1 cellular context compared by ENCODE assay signal in the genomic region with DNA sequence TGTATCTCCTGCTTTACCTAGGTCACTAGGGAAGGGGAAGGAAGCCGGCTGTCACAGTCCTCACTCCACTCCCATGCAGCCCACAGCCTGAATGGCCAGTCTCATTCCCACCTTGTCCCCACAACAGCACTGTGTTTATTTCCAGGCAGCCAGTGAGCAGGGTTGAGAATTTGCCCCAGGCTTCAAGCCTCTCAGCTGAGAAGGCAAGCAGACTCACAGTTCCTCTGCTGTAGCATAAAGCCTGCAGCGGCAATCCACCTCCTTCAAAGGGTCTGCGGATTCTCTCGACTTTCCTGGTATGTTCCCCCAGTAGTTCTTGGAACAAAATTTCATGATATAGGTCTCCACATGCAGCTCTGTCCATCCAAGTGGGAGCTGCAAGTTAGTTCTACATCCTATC.
TF ChIP-seq lines count a peak whose summit lies in the region.

No MANE protein-coding gene starts in this region.

TF ChIP-seq in WTC11, 78 proteins besides CTCF, POLR2A, EP300 and RAD21 (continued from another document):
- TF ChIP-seq, protein P1, sequence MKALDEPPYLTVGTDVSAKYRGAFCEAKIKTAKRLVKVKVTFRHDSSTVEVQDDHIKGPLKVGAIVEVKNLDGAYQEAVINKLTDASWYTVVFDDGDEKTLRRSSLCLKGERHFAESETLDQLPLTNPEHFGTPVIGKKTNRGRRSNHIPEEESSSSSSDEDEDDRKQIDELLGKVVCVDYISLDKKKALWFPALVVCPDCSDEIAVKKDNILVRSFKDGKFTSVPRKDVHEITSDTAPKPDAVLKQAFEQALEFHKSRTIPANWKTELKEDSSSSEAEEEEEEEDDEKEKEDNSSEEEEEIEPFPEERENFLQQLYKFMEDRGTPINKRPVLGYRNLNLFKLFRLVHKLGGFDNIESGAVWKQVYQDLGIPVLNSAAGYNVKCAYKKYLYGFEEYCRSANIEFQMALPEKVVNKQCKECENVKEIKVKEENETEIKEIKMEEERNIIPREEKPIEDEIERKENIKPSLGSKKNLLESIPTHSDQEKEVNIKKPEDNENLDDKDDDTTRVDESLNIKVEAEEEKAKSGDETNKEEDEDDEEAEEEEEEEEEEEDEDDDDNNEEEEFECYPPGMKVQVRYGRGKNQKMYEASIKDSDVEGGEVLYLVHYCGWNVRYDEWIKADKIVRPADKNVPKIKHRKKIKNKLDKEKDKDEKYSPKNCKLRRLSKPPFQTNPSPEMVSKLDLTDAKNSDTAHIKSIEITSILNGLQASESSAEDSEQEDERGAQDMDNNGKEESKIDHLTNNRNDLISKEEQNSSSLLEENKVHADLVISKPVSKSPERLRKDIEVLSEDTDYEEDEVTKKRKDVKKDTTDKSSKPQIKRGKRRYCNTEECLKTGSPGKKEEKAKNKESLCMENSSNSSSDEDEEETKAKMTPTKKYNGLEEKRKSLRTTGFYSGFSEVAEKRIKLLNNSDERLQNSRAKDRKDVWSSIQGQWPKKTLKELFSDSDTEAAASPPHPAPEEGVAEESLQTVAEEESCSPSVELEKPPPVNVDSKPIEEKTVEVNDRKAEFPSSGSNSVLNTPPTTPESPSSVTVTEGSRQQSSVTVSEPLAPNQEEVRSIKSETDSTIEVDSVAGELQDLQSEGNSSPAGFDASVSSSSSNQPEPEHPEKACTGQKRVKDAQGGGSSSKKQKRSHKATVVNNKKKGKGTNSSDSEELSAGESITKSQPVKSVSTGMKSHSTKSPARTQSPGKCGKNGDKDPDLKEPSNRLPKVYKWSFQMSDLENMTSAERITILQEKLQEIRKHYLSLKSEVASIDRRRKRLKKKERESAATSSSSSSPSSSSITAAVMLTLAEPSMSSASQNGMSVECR (CRISPR knock-in tag; IDR thresholded peaks at IDR 0.05; ENCODE audit: borderline replicate concordance): no peak
- TF ChIP-seq, protein P2, sequence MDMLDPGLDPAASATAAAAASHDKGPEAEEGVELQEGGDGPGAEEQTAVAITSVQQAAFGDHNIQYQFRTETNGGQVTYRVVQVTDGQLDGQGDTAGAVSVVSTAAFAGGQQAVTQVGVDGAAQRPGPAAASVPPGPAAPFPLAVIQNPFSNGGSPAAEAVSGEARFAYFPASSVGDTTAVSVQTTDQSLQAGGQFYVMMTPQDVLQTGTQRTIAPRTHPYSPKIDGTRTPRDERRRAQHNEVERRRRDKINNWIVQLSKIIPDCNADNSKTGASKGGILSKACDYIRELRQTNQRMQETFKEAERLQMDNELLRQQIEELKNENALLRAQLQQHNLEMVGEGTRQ (CRISPR knock-in tag; IDR thresholded peaks at IDR 0.05): no peak
- no peak for TF ChIP-seq ZNF423 (CRISPR knock-in tag; IDR thresholded peaks at IDR 0.05)
